Comparison of ENCODE assay signal across 9 cellular contexts in genomic region chr16:69727916-69728270, GRCh38. TPM values are rescaled to one million over a fixed set of nuclear protein-coding genes. Genes with fewer than 3 reads are reported as not detected.
A peak's percentile ranks its signal among the peaks of the same experiment; 100 is the strongest.
DNase-seq lines count a peak whose midpoint lies in the region; ATAC-seq, FAIRE-seq and TF ChIP-seq lines count a peak whose summit lies in the region.
"Had no signal": no experiment of that assay in that cellular context is flagged by ENCODE, and none has a peak within 500 bp of the region (broad histone marks: within the 10 kb centered on the region; RNA-seq: fewer than 3 reads in every experiment).

No MANE protein-coding gene starts in this region.

- peaks cover 5% of the 10 kb centered on the region for H3K36me3 Mint-ChIP-seq in activated T-cell treated with anti-CD3 and anti-CD28 coated beads, Interleukin-2, amount 50 U/mL, for 24 hours (ENCODE audit: low read depth)
- H3K36me3 Mint-ChIP-seq in activated T-cell treated with anti-CD3 and anti-CD28 coated beads, Interleukin-2, amount 50 U/mL, for 72 hours (ENCODE audit: insufficient read depth in 2 of 2), result no peaks in the 10 kb centered on the region

- H3K4me3 ChIP-seq in SJSA1, result no peak overlapping the region
- no peak overlapping the region for H3K4me3 ChIP-seq in thoracic aorta

- TF ChIP-seq POLR2A in GM12892 (IDR thresholded peaks at IDR 0.05; ENCODE audit: low read depth, low read length), result no peak

- H3K4me1 ChIP-seq in SJSA1 (replicated peaks) (peaks cover 31% of the 10 kb centered on the region), thoracic aorta (ENCODE audit: control insufficient read depth in 1 of 2, low read depth in 2 of 2) (peaks cover 2 to 33% of the 10 kb centered on the region in 2 donors)

- H3K9me3 ChIP-seq in SJSA1 (replicated peaks), result no peaks in the 10 kb centered on the region
- no peaks in the 10 kb centered on the region for H3K9me3 ChIP-seq in thoracic aorta

- no peaks in the 10 kb centered on the region for H3K27me3 ChIP-seq in SJSA1 (replicated peaks)
- H3K27me3 ChIP-seq in thoracic aorta (replicated peaks; ENCODE audit: insufficient read depth), result no peaks in the 10 kb centered on the region

- H3K9me3 Mint-ChIP-seq in activated T-cell treated with anti-CD3 and anti-CD28 coated beads, Interleukin-2, amount 50 U/mL, for 24 hours, result no peaks in the 10 kb centered on the region
- no peaks in the 10 kb centered on the region for H3K9me3 Mint-ChIP-seq in activated T-cell treated with anti-CD3 and anti-CD28 coated beads, Interleukin-2, amount 50 U/mL, for 72 hours

- peak overlapping the region; percentile 85 for H3K4me3 Mint-ChIP-seq in activated T-cell treated with anti-CD3 and anti-CD28 coated beads, Interleukin-2, amount 50 U/mL, for 24 hours
- H3K4me3 Mint-ChIP-seq in activated T-cell treated with anti-CD3 and anti-CD28 coated beads, Interleukin-2, amount 50 U/mL, for 72 hours, result peak overlapping the region in 1 of 2 donors; percentile 94

- no peaks in the 10 kb centered on the region for H3K27me3 Mint-ChIP-seq in activated T-cell treated with anti-CD3 and anti-CD28 coated beads, Interleukin-2, amount 50 U/mL, for 24 hours
- no peaks in the 10 kb centered on the region for H3K27me3 Mint-ChIP-seq in activated T-cell treated with anti-CD3 and anti-CD28 coated beads, Interleukin-2, amount 50 U/mL, for 72 hours (ENCODE audit: low read depth)

- H3K36me3 ChIP-seq in SJSA1 (peaks cover 3% of the 10 kb centered on the region; the same call in 1 of the 2 replicates), thoracic aorta (no peaks in the 10 kb centered on the region)

- no peak for DNase-seq in activated T-cell treated with anti-CD3 and anti-CD28 coated beads, Interleukin-2, amount 50 U/mL, for 24 hours
- no peak for DNase-seq in activated T-cell treated with anti-CD3 and anti-CD28 coated beads, Interleukin-2, amount 50 U/mL, for 72 hours
- DNase-seq in SJSA1 (ENCODE audit: low read depth in 1 of 2, low spot score in 2 of 2) (no peak), hypothalamus (lab: John Stamatoyannopoulos, UW) (peak in 35 of 51 donors; percentile 7 to 82 (median 50)), thoracic aorta (ENCODE audit: low spot score) (no peak), NCI-H748 (lab: John Stamatoyannopoulos, UW; ENCODE audit: unreplicated experiment) (no peak), GM12892 (ENCODE audit: insufficient read length) (no peak), activated T-cell treated with anti-CD3 and anti-CD28 coated beads for 4 hours (no peak)
- DNase-seq: glutamatergic neuron had no signal

- no peak for TF ChIP-seq CTCF in thoracic aorta (IDR thresholded peaks at IDR 0.05)

- H3K27ac ChIP-seq in SJSA1 (peak overlapping the region; percentile 97), thoracic aorta (peak overlapping the region; percentile 65 to 67)

- no peak for ATAC-seq in activated T-cell treated with anti-CD3 and anti-CD28 coated beads, Interleukin-2, amount 50 U/mL, for 72 hours (replicated peaks in 1 of 2)
- ATAC-seq in thoracic aorta (ENCODE audit: insufficient number of reproducible peaks, low FRiP score, low read depth), result no peak

- FAIRE-seq in GM12892 (lab: Jason Lieb, UNC), result no peak

- peak overlapping the region; percentile 96 for H3K27ac Mint-ChIP-seq in activated T-cell treated with anti-CD3 and anti-CD28 coated beads, Interleukin-2, amount 50 U/mL, for 24 hours
- no peak overlapping the region for H3K27ac Mint-ChIP-seq in activated T-cell treated with anti-CD3 and anti-CD28 coated beads, Interleukin-2, amount 50 U/mL, for 72 hours

- peaks cover 30% of the 10 kb centered on the region for H3K4me1 Mint-ChIP-seq in activated T-cell treated with anti-CD3 and anti-CD28 coated beads, Interleukin-2, amount 50 U/mL, for 24 hours (ENCODE audit: low read depth)
- peaks cover 49% of the 10 kb centered on the region for H3K4me1 Mint-ChIP-seq in activated T-cell treated with anti-CD3 and anti-CD28 coated beads, Interleukin-2, amount 50 U/mL, for 72 hours (ENCODE audit: low read depth)

RNA-seq across cellular contexts. Expression of gene NQO1, which starts 1.5 kb away (rescaled TPM):
- total RNA-seq in activated T-cell treated with anti-CD3 and anti-CD28 coated beads, Interleukin-2, amount 50 U/mL, for 72 hours, result 10 to 100 TPM; 10.8 to 12.8 TPM
- 193 and 290 TPM in 2 replicates for total RNA-seq in SJSA1 (2014; rRNA removed; shearing (Covaris generic))
- total RNA-seq in thoracic aorta, result 100 to 1,000 TPM in 1 of 2 donors, 10 to 100 TPM in 1; 40.2 to 115 TPM
- 25.7 TPM for polyA plus RNA-seq in GM12892 (2012; ENCODE audit: missing spikeins)

RNA-seq across cellular contexts. Expression of gene NOB1, which starts 26.8 kb away (rescaled TPM):
- total RNA-seq in activated T-cell treated with anti-CD3 and anti-CD28 coated beads, Interleukin-2, amount 50 U/mL, for 72 hours, result 100 to 1,000 TPM; 135 to 152 TPM
- total RNA-seq in SJSA1 (2014; rRNA removed; shearing (Covaris generic)), result 9.9 and 15.3 TPM in 2 replicates
- 10 to 100 TPM in 1 of 2 donors, 1 to 10 TPM in 1; 7.0 to 38.9 TPM for total RNA-seq in thoracic aorta
- polyA plus RNA-seq in GM12892 (2012; ENCODE audit: missing spikeins), result 72.2 TPM

RNA-seq across cellular contexts. Expression of gene WWP2, which starts 34.2 kb away (rescaled TPM):
- total RNA-seq in activated T-cell treated with anti-CD3 and anti-CD28 coated beads, Interleukin-2, amount 50 U/mL, for 72 hours, result 10 to 100 TPM; 45.4 to 62.3 TPM
- 16.3 and 27.4 TPM in 2 replicates for total RNA-seq in SJSA1 (2014; rRNA removed; shearing (Covaris generic))
- total RNA-seq in thoracic aorta, result 100 to 1,000 TPM; 144 to 146 TPM
- 10.2 TPM for polyA plus RNA-seq in GM12892 (2012; ENCODE audit: missing spikeins)

Comparison
In these comparisons a context has a peak if more than half of its experiments do, and no peak if none do; other contexts are left out.
1. DNase-seq: peak in hypothalamus (35 of 51); none in activated T-cell treated with anti-CD3 and anti-CD28 coated beads, Interleukin-2, amount 50 U/mL, for 24 hours (single experiment), activated T-cell treated with anti-CD3 and anti-CD28 coated beads, Interleukin-2, amount 50 U/mL, for 72 hours (0 of 2), SJSA1 (0 of 2), thoracic aorta (single experiment), NCI-H748 (single experiment), GM12892 (single experiment) and activated T-cell treated with anti-CD3 and anti-CD28 coated beads for 4 hours (single experiment).